8 cellular contexts compared by ENCODE assay signal in the genomic region with DNA sequence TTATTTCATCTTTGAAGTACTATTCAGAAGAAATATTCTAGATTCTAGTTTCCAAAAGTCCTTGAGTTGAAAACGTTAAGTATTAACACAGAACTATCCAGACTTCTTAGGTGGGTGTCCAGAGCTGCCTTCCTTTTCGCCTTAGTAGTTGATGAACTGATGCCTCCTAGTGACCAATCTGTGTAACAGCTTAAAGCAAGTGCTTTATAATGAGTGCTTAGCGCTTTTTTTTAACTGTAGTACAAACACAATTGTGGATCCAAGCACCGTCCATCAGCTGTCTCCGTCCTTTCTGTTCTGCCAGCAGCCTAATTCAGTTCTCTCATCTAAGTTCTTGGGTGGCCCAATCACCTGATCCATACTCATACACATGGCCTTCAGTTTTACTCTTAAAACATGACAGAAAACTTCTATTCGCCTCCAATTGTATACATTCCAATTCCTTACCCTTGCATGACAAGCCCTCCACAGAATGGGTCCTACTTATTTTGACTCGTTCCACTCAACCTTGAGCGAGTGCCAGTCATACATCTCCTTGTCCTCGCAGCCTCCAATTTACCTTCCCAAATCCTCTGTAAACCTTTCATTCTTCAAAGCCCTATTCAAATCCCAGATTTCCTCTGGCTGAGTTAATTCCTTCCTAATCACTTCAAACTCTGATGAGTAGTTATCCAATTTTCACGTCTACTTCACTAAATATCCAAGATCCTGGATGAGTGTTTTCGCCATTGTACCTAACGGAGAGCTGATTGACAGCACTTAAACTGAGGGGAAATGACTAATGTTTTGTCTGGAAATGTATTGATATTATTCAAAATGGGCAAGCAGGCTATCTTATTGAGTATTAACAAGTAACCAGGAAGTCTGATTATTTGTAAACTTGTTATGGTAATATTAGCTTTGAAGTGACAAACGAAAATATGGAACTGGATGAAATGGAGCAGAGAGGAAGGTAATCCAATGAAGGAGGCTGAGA. TPM values are rescaled to one million over a fixed set of nuclear protein-coding genes. Genes with fewer than 3 reads are reported as not detected.
DNase-seq lines count a peak whose midpoint lies in the region; ATAC-seq and TF ChIP-seq lines count a peak whose summit lies in the region.

No MANE protein-coding gene starts in this region.

- DNase-seq in DMS79 treated with DMSO at 0.1 percent for 48 hours (lab: John Stamatoyannopoulos, UW) (peak; percentile 61), NCI-H2227 treated with DMSO at 0.1 percent for 48 hours (lab: John Stamatoyannopoulos, UW) (peak; percentile 89), foreskin keratinocyte (no peak), osteocyte (ENCODE audit: extremely low spot score, unreplicated experiment) (no peak), AG08396 (ENCODE audit: low spot score) (no peak)

- H3K9me3 Mint-ChIP-seq in osteocyte (ENCODE audit: unreplicated experiment), result no peaks in the 10 kb centered on the region

- peak overlapping the region; percentile 11 for H3K27ac Mint-ChIP-seq in osteocyte (ENCODE audit: unreplicated experiment)

- H3K4me3 Mint-ChIP-seq in osteocyte (ENCODE audit: unreplicated experiment), result no peak overlapping the region

- H3K36me3 Mint-ChIP-seq in osteocyte (ENCODE audit: unreplicated experiment), result peaks cover 3% of the 10 kb centered on the region

- no peaks in the 10 kb centered on the region for H3K27me3 Mint-ChIP-seq in osteocyte (ENCODE audit: unreplicated experiment)

- no peak overlapping the region for H3K4me3 ChIP-seq in WI38 (ENCODE audit: low read depth, low read length)

- H3K4me1 Mint-ChIP-seq in osteocyte (ENCODE audit: unreplicated experiment), result peaks cover 33% of the 10 kb centered on the region

- ATAC-seq in GM19372 (IDR thresholded peaks at IDR 0.05; ENCODE audit: low read depth, unreplicated experiment) (peak; percentile 72), HG03354 (IDR thresholded peaks at IDR 0.05; ENCODE audit: poor library complexity, severe bottlenecking, unreplicated experiment) (peak; percentile 73), foreskin keratinocyte (peak; percentile 73)

- no peak overlapping the region for H3K27ac ChIP-seq in foreskin keratinocyte

- no peaks in the 10 kb centered on the region for H3K27me3 ChIP-seq in foreskin keratinocyte

- peaks cover 25% of the 10 kb centered on the region for H3K4me1 ChIP-seq in foreskin keratinocyte

- TF ChIP-seq CTCF in WI38 (IDR thresholded peaks at IDR 0.05; ENCODE audit: low read depth, low read length) (peak; percentile 62), foreskin keratinocyte (conservative IDR thresholded peaks at IDR 0.05) (peak; percentile 96), osteocyte (IDR thresholded peaks at IDR 0.05) (peak; percentile 85)

RNA-seq across cellular contexts. Expression of gene PHLDA1, which starts 5.8 kb away (rescaled TPM):
- total RNA-seq in foreskin keratinocyte (126 and 138 TPM in 2 replicates), osteocyte (52.0 and 53.7 TPM in 2 replicates)
- polyA plus RNA-seq in foreskin keratinocyte, result 80.4 and 82.7 TPM in 2 replicates

RNA-seq across cellular contexts. Expression of gene NAP1L1, which starts 47.1 kb away (rescaled TPM):
- total RNA-seq in foreskin keratinocyte (423 and 448 TPM in 2 replicates), osteocyte (542 and 552 TPM in 2 replicates)
- 359 and 389 TPM in 2 replicates for polyA plus RNA-seq in foreskin keratinocyte

Comparison
In these comparisons a context has a peak if more than half of its experiments do, and no peak if none do; other contexts are left out.
1. DNase-seq: peak in DMS79 treated with DMSO at 0.1 percent for 48 hours (single experiment) and NCI-H2227 treated with DMSO at 0.1 percent for 48 hours (single experiment); none in foreskin keratinocyte (0 of 2), osteocyte (single experiment) and AG08396 (single experiment).
2. Peak in every context shown above with its lines, with median percentiles within 50 percentile points of each other: ATAC-seq and CTCF ChIP-seq.